20 cellular contexts compared by ENCODE assay signal in genomic region chr15:41523097-41523496, GRCh38. TPM values are rescaled to one million over a fixed set of nuclear protein-coding genes. Genes with fewer than 3 reads are reported as not detected.
DNase-seq lines count a peak whose midpoint lies in the region; ATAC-seq and TF ChIP-seq lines count a peak whose summit lies in the region.
"Had no signal": no experiment of that assay in that cellular context is flagged by ENCODE, and none has a peak within 500 bp of the region (broad histone marks: within the 10 kb centered on the region; RNA-seq: fewer than 3 reads in every experiment).

No MANE protein-coding gene starts in this region.

- POLR2A ChIA-PET in IMR-90 (lab: Charles Lee; ENCODE audit: unreplicated experiment) = interaction anchor here (0.6 kb wide), 1 partner anchor 11 kb away, joined by 4 read pairs; no protein-coding TSS in a partner anchor

- no peak overlapping the region for H4K91ac ChIP-seq in IMR-90 (ENCODE audit: insufficient read depth, low read depth, low read length)

- in situ Hi-C loops in IMR-90 (cut with MboI; ENCODE audit: low sequenced_read_pairs) = no loop called here

- H3K36me3 Mint-ChIP-seq in T-helper 17 cell (ENCODE audit: low read depth) = peaks cover 7% of the 10 kb centered on the region
- H3K36me3 Mint-ChIP-seq in stimulated activated effector memory CD8-positive, alpha-beta T cell treated with anti-CD3 and anti-CD28 coated beads, Interleukin-12 subunit alpha, Interleukin-12 subunit beta, amount 100 ng/mL, for 72 hours = peaks cover 60% of the 10 kb centered on the region
- peaks cover 30% of the 10 kb centered on the region for H3K36me3 Mint-ChIP-seq in GM23338 (ENCODE audit: low read depth)

- H3K36me3 ChIP-seq in IMR-90 (ENCODE audit: control insufficient read depth, insufficient read depth, low read length) (peaks cover 53% of the 10 kb centered on the region), GM23338 (ENCODE audit: insufficient read depth) (no peaks in the 10 kb centered on the region; the same call in 1 of the 2 replicates)

- H3K4me3 Mint-ChIP-seq in T-helper 17 cell (no peak overlapping the region), GM23338 (no peak overlapping the region)
- H3K4me3 Mint-ChIP-seq in stimulated activated effector memory CD8-positive, alpha-beta T cell treated with anti-CD3 and anti-CD28 coated beads, Interleukin-12 subunit alpha, Interleukin-12 subunit beta, amount 100 ng/mL, for 72 hours = no peak overlapping the region

- H3K27me3 ChIP-seq in IMR-90 (ENCODE audit: control insufficient read depth, insufficient read depth, low read length) (no peaks in the 10 kb centered on the region), GM23338 (ENCODE audit: insufficient read depth) (no peaks in the 10 kb centered on the region)
- H3K27me3 ChIP-seq: SJCRH30 had no signal

- BruUV-seq in IMR-90 (replicated peaks; lab: Mats Ljungman, UMichigan) = no TSS peak

- dilution Hi-C loops in IMR-90 (cut with HindIII; ENCODE audit: low sequenced_read_pairs, unreplicated experiment) = no loop called here

- no peaks in the 10 kb centered on the region for H3F3A ChIP-seq in GM23338 (replicated peaks; ENCODE audit: low read depth)

- H3K9me3 ChIP-seq in IMR-90 (ENCODE audit: control insufficient read depth, insufficient read depth, low read length) = no peaks in the 10 kb centered on the region
- no peaks in the 10 kb centered on the region for H3K9me3 ChIP-seq in T-helper 17 cell (ENCODE audit: control insufficient read depth, low read length, poor library complexity, severe bottlenecking)
- H3K9me3 ChIP-seq: SJCRH30 had no signal

- H3K9me3 Mint-ChIP-seq in stimulated activated effector memory CD8-positive, alpha-beta T cell treated with anti-CD3 and anti-CD28 coated beads, Interleukin-12 subunit alpha, Interleukin-12 subunit beta, amount 100 ng/mL, for 72 hours = no peaks in the 10 kb centered on the region
- H3K9me3 Mint-ChIP-seq in GM23338 = no peaks in the 10 kb centered on the region

- H3K23ac ChIP-seq in IMR-90 (ENCODE audit: low read depth, low read length) = no peak overlapping the region

- peak overlapping the region; percentile 24 for H2AK9ac ChIP-seq in IMR-90 (replicated peaks; ENCODE audit: low read depth, low read length, poor library complexity)

- H2BK15ac ChIP-seq in IMR-90 (ENCODE audit: low read depth, low read length) = no peak overlapping the region

- no peak overlapping the region for H3K4me2 ChIP-seq in IMR-90 (ENCODE audit: low read depth, low read length)
- H3K4me2 ChIP-seq in GM23338 = no peak overlapping the region

- H3K4me1 Mint-ChIP-seq in T-helper 17 cell (peaks cover 9% of the 10 kb centered on the region), GM23338 (no peaks in the 10 kb centered on the region)
- peaks cover 2% of the 10 kb centered on the region for H3K4me1 Mint-ChIP-seq in stimulated activated effector memory CD8-positive, alpha-beta T cell treated with anti-CD3 and anti-CD28 coated beads, Interleukin-12 subunit alpha, Interleukin-12 subunit beta, amount 100 ng/mL, for 72 hours

- no peak overlapping the region for H2BK20ac ChIP-seq in IMR-90 (ENCODE audit: low read depth, low read length)

- H3K9me2 ChIP-seq in GM23338 (ENCODE audit: insufficient read depth) = no peaks in the 10 kb centered on the region

- H4K5ac ChIP-seq in IMR-90 (ENCODE audit: low read depth, low read length) = no peak overlapping the region

- H2AFZ ChIP-seq in IMR-90 (replicated peaks; ENCODE audit: low read length, poor library complexity) (no peak overlapping the region), GM23338 (no peak overlapping the region)

- peak overlapping the region; percentile 49 for H3K27ac Mint-ChIP-seq in T-helper 17 cell
- peak overlapping the region; percentile 50 for H3K27ac Mint-ChIP-seq in stimulated activated effector memory CD8-positive, alpha-beta T cell treated with anti-CD3 and anti-CD28 coated beads, Interleukin-12 subunit alpha, Interleukin-12 subunit beta, amount 100 ng/mL, for 72 hours
- no peak overlapping the region for H3K27ac Mint-ChIP-seq in GM23338

- no peak overlapping the region for H3K18ac ChIP-seq in IMR-90 (ENCODE audit: low read depth, low read length)

- H3K79me2 ChIP-seq in GM23338 (replicated peaks; ENCODE audit: insufficient read depth) = no peaks in the 10 kb centered on the region

- H3K4me1 ChIP-seq in IMR-90 (ENCODE audit: control insufficient read depth, insufficient read depth, low read length) = no peaks in the 10 kb centered on the region
- H3K4me1 ChIP-seq in GM23338 (ENCODE audit: insufficient read depth) = no peaks in the 10 kb centered on the region
- H3K4me1 ChIP-seq: SJCRH30 had no signal

- CTCF ChIA-PET in IMR-90 (lab: Yijun Ruan, JAX) = no interaction called here

- H3K27ac ChIP-seq in IMR-90 (ENCODE audit: insufficient read depth, low read length) (no peak overlapping the region), GM23338 (ENCODE audit: low read depth) (no peak overlapping the region)
- H3K27ac ChIP-seq: HL-60, SJCRH30 had no signal

- DNase-seq in IMR-90 (peak; percentile 11), T-helper 17 cell (no peak), glomerular visceral epithelial cell (ENCODE audit: extremely low spot score) (peak; percentile 26), Right ventricle myocardium superior (no peak), GM23338 (ENCODE audit: low spot score) (no peak), SHP77 treated with DMSO at 0.1 percent for 48 hours (lab: John Stamatoyannopoulos, UW) (no peak)
- no peak for DNase-seq in stimulated activated effector memory CD8-positive, alpha-beta T cell treated with anti-CD3 and anti-CD28 coated beads, Interleukin-12 subunit alpha, Interleukin-12 subunit beta, amount 100 ng/mL, for 72 hours (ENCODE audit: low spot score in 2 of 2)
- DNase-seq: ACHN; NCI-H1048; NCI-H1436; NCI-H1930; NCI-H446 treated with DMSO at 0.1 percent for 48 hours; NCI-H69; NK-92 treated with Interleukin-12 subunit alpha and Interleukin-12 subunit beta, amount 100 ng/mL, for 24 hours; SJCRH30; SW 1271 had no signal

- no peak overlapping the region for H3K14ac ChIP-seq in IMR-90 (replicated peaks; ENCODE audit: low read depth, low read length)

- no peak overlapping the region for H3K4ac ChIP-seq in IMR-90 (ENCODE audit: low read depth, low read length)

- H4K8ac ChIP-seq in IMR-90 (ENCODE audit: low read depth in 2 of 2, low read length in 2 of 2) = no peak overlapping the region

- intact Hi-C loops in IMR-90 (cut with micrococcal nuclease) (no loop called here), Right ventricle myocardium superior (cut with DNase I) (no loop called here)

- no peak for TF ChIP-seq RAD21 in IMR-90 (IDR thresholded peaks at IDR 0.05; ENCODE audit: low read length)

- H3K27me3 Mint-ChIP-seq in T-helper 17 cell = no peaks in the 10 kb centered on the region
- peaks cover 6% of the 10 kb centered on the region for H3K27me3 Mint-ChIP-seq in GM23338 (ENCODE audit: insufficient read depth, low read depth, poor library complexity)

- H4K20me1 ChIP-seq in IMR-90 (ENCODE audit: insufficient read depth, low read length) (no peaks in the 10 kb centered on the region), GM23338 (replicated peaks; ENCODE audit: insufficient read depth) (no peaks in the 10 kb centered on the region; the same call in 1 of the 2 replicates)

- H3K9me1 ChIP-seq in IMR-90 (ENCODE audit: insufficient read depth, low read length) = no peaks in the 10 kb centered on the region; the same call in 1 of the 2 replicates

- H3K4me3 ChIP-seq in IMR-90 (ENCODE audit: insufficient read depth, low read depth, low read length) (no peak overlapping the region), GM23338 (no peak overlapping the region)
- H3K4me3 ChIP-seq: SJCRH30 had no signal

- no peak overlapping the region for H3K56ac ChIP-seq in IMR-90 (ENCODE audit: extremely low read depth, insufficient read depth, low read length)

- WGBS in IMR-90 (ENCODE audit: extremely low coverage in 2 of 2, insufficient read length in 1 of 2), 2 experiments = no CpG with 5 or more reads among the region's 5 CpGs

- no peak for TF ChIP-seq CTCF in IMR-90 (conservative IDR thresholded peaks at IDR 0.05; ENCODE audit: low read depth, low read length)
- TF ChIP-seq CTCF in GM23338 (conservative IDR thresholded peaks at IDR 0.05; ENCODE audit: low read depth in 2 of 2) = no peak

- no peaks in the 10 kb centered on the region for H3K79me1 ChIP-seq in IMR-90 (ENCODE audit: low read depth in 1 of 2, low read length in 2 of 2)

- H2BK120ac ChIP-seq in IMR-90 (ENCODE audit: low read depth, low read length) = no peak overlapping the region

- no peak overlapping the region for H2BK5ac ChIP-seq in IMR-90 (ENCODE audit: low read depth, low read length, poor library complexity, severe bottlenecking)

- TF ChIP-seq POLR2A in IMR-90 (IDR thresholded peaks at IDR 0.05; ENCODE audit: low read depth, low read length) = no peak

- no peak overlapping the region for H3K9ac ChIP-seq in IMR-90 (ENCODE audit: low read depth, low read length)

- ATAC-seq in IMR-90 (ENCODE audit: low read depth) (peak; percentile 78), T-helper 17 cell (no peak), Right ventricle myocardium superior (ENCODE audit: poor library complexity) (no peak), GM23338 (no peak)
- no peak for ATAC-seq in stimulated activated effector memory CD8-positive, alpha-beta T cell treated with anti-CD3 and anti-CD28 coated beads, Interleukin-12 subunit alpha, Interleukin-12 subunit beta, amount 100 ng/mL, for 72 hours

- no peak overlapping the region for H2AK5ac ChIP-seq in IMR-90 (ENCODE audit: low read depth, low read length)

RNA-seq across cellular contexts. Expression of gene LTK, which starts 9.5 kb away (rescaled TPM):
- total RNA-seq in IMR-90 (2012; rRNA removed) (0.18 and 0.28 TPM in 2 replicates), T-helper 17 cell (10 to 100 TPM; 58.2 to 74.6 TPM), Right ventricle myocardium superior (1.1 TPM)
- polyA plus RNA-seq in IMR-90 (2012; rRNA removed) (0.62 and 0.77 TPM in 2 replicates), GM23338 (2016; fragmentation: Nextera tagmentation; extraction: Ambion mirVana) (0.40 TPM in 1 of 2 replicates, not detected in the other)
- polyA plus RNA-seq in IMR-90 (2012; cell fraction: cytosol; rRNA removed) = 0.30 and 0.37 TPM in 2 replicates
- 3.0 and 6.3 TPM in 2 replicates for polyA plus RNA-seq in IMR-90 (2012; cell fraction: nucleus; rRNA removed; ENCODE audit: low replicate concordance)
- total RNA-seq in GM23338 (2014; rRNA removed; shearing (Covaris generic)) = 0.14 TPM in 1 of 2 replicates, not detected in the other
- total RNA-seq: HT1080, MCF 10A had no signal

RNA-seq across cellular contexts. Expression of gene RPAP1, which starts 21.0 kb away (rescaled TPM):
- 9.1 and 9.4 TPM in 2 replicates for total RNA-seq in IMR-90 (2012; rRNA removed)
- polyA plus RNA-seq in IMR-90 (2012; rRNA removed) = 18.1 and 22.7 TPM in 2 replicates
- polyA plus RNA-seq in IMR-90 (2012; cell fraction: cytosol; rRNA removed) = 13.5 and 18.3 TPM in 2 replicates
- 32.5 and 57.8 TPM in 2 replicates for polyA plus RNA-seq in IMR-90 (2012; cell fraction: nucleus; rRNA removed; ENCODE audit: low replicate concordance)
- 10 to 100 TPM; 26.6 to 28.4 TPM for total RNA-seq in T-helper 17 cell
- total RNA-seq in Right ventricle myocardium superior = 26.4 TPM
- 47.1 and 69.0 TPM in 2 replicates for total RNA-seq in GM23338 (2014; rRNA removed; shearing (Covaris generic))
- polyA plus RNA-seq in GM23338 (2016; fragmentation: Nextera tagmentation; extraction: Ambion mirVana) = 40.1 and 42.3 TPM in 2 replicates

RNA-seq across cellular contexts. Expression of gene ITPKA, which starts 29.4 kb away (rescaled TPM):
- total RNA-seq in IMR-90 (2012; rRNA removed) (1.1 and 1.4 TPM in 2 replicates), T-helper 17 cell (under 1 TPM; 0.20 to 0.29 TPM), Right ventricle myocardium superior (2.6 TPM)
- polyA plus RNA-seq in IMR-90 (2012; rRNA removed) (1.8 and 2.2 TPM in 2 replicates), GM23338 (2016; fragmentation: Nextera tagmentation; extraction: Ambion mirVana) (0.35 and 0.55 TPM in 2 replicates)
- polyA plus RNA-seq in IMR-90 (2012; cell fraction: cytosol; rRNA removed) = 3.0 and 3.1 TPM in 2 replicates
- 3.0 and 7.3 TPM in 2 replicates for polyA plus RNA-seq in IMR-90 (2012; cell fraction: nucleus; rRNA removed; ENCODE audit: low replicate concordance)
- total RNA-seq in GM23338 (2014; rRNA removed; shearing (Covaris generic)) = 1.5 and 2.1 TPM in 2 replicates
- total RNA-seq: OCI-LY7 had no signal

RNA-seq across cellular contexts. Expression of gene TYRO3, which starts 35.9 kb away (rescaled TPM):
- total RNA-seq in IMR-90 (2012; rRNA removed) (10.6 and 11.5 TPM in 2 replicates), T-helper 17 cell (under 1 TPM; 0.75 to 0.89 TPM), Right ventricle myocardium superior (4.3 TPM)
- polyA plus RNA-seq in IMR-90 (2012; rRNA removed) (15.1 and 18.4 TPM in 2 replicates), GM23338 (2016; fragmentation: Nextera tagmentation; extraction: Ambion mirVana) (32.1 and 32.6 TPM in 2 replicates)
- 3.8 and 10.2 TPM in 2 replicates for polyA plus RNA-seq in IMR-90 (2012; cell fraction: cytosol; rRNA removed)
- polyA plus RNA-seq in IMR-90 (2012; cell fraction: nucleus; rRNA removed; ENCODE audit: low replicate concordance) = 10.8 and 15.1 TPM in 2 replicates
- total RNA-seq in GM23338 (2014; rRNA removed; shearing (Covaris generic)) = 56.4 and 61.0 TPM in 2 replicates

Comparison
In these comparisons a context has a peak if more than half of its experiments do, and no peak if none do; other contexts are left out.
1. DNase-seq: peak in IMR-90 (single experiment) and glomerular visceral epithelial cell (single experiment); none in T-helper 17 cell (0 of 3), stimulated activated effector memory CD8-positive, alpha-beta T cell treated with anti-CD3 and anti-CD28 coated beads, Interleukin-12 subunit alpha, Interleukin-12 subunit beta, amount 100 ng/mL, for 72 hours (0 of 2), Right ventricle myocardium superior (single experiment), GM23338 (single experiment) and SHP77 treated with DMSO at 0.1 percent for 48 hours (single experiment).
2. RNA of gene LTK, which starts 9.5 kb away (total RNA-seq): 58.2 to 74.6 TPM in T-helper 17 cell; 1.1 TPM in Right ventricle myocardium superior (single experiment), 0.18 to 0.28 TPM in IMR-90 and 0.14 TPM in GM23338; every median in the first group is over 10 times any median in the second.